ENCODE assay signal across 16 cellular contexts in genomic region chr5:180341595-180341994, GRCh38. TPM values are rescaled to one million over a fixed set of nuclear protein-coding genes. Genes with fewer than 3 reads are reported as not detected.
DNase-seq lines count a peak whose midpoint lies in the region; TF ChIP-seq lines count a peak whose summit lies in the region.
"Had no signal": no experiment of that assay in that cellular context is flagged by ENCODE, and none has a peak within 500 bp of the region (broad histone marks: within the 10 kb centered on the region; RNA-seq: fewer than 3 reads in every experiment).

No MANE protein-coding gene starts in this region.

- no peak overlapping the region for H2AFZ ChIP-seq in ACC112 (ENCODE audit: low read length, unreplicated experiment)

- DNase-seq in SJSA1 (ENCODE audit: low read depth in 1 of 2, low spot score in 2 of 2) (no peak), endodermal cell (peak; percentile 35), osteocyte (ENCODE audit: extremely low spot score, unreplicated experiment) (no peak), tibial nerve (ENCODE audit: low spot score in 2 of 2) (no peak), NCI-H526 treated with DMSO at 0.1 percent for 48 hours (lab: John Stamatoyannopoulos, UW) (no peak), CD14-positive monocyte (ENCODE audit: low spot score) (no peak), DMS79 treated with DMSO at 0.1 percent for 48 hours (lab: John Stamatoyannopoulos, UW) (no peak)
- DNase-seq: AML-193; Calu3; CD4-positive, CD25-positive, alpha-beta regulatory T cell; DMS 273 treated with DMSO at 0.1 percent for 48 hours; DMS79; Karpas-422 had no signal

- H3K4me1 ChIP-seq in ACC112 (ENCODE audit: control insufficient read depth, insufficient read depth, low read length, unreplicated experiment) (peaks cover 57% of the 10 kb centered on the region), SJSA1 (replicated peaks) (peaks cover 72% of the 10 kb centered on the region), endodermal cell (ENCODE audit: control insufficient read depth, insufficient read depth, low read length) (peaks cover 12% of the 10 kb centered on the region), tibial nerve (peaks cover 0 to 32% (median 3%) of the 10 kb centered on the region in 4 donors)
- H3K4me1 ChIP-seq: BLaER1 had no signal

- peaks cover 2% of the 10 kb centered on the region for H3K27me3 Mint-ChIP-seq in endodermal cell (ENCODE audit: insufficient read depth)
- no peaks in the 10 kb centered on the region for H3K27me3 Mint-ChIP-seq in osteocyte (ENCODE audit: unreplicated experiment)
- peaks cover 9 to 34% (median 18%) of the 10 kb centered on the region in 3 donors for H3K27me3 Mint-ChIP-seq in CD14-positive monocyte (ENCODE audit: low read depth in 3 of 3)

- TF ChIP-seq CTCF in endodermal cell (conservative IDR thresholded peaks at IDR 0.05), result no peak
- no peak for TF ChIP-seq CTCF in osteocyte (IDR thresholded peaks at IDR 0.05)
- TF ChIP-seq CTCF in tibial nerve (IDR thresholded peaks at IDR 0.05), result no peak
- no peak for TF ChIP-seq CTCF in CD14-positive monocyte (IDR thresholded peaks at IDR 0.05)

- H3K27me3 ChIP-seq in ACC112 (ENCODE audit: insufficient read depth, low read length) (no peaks in the 10 kb centered on the region), SJSA1 (replicated peaks) (no peaks in the 10 kb centered on the region), endodermal cell (ENCODE audit: control insufficient read depth, insufficient read depth, low read length, poor library complexity, severe bottlenecking) (no peaks in the 10 kb centered on the region), tibial nerve (no peaks in the 10 kb centered on the region)
- H3K27me3 ChIP-seq: BLaER1 had no signal

- no peak for TF ChIP-seq POLR2A in tibial nerve (IDR thresholded peaks at IDR 0.05)

- H3K27ac ChIP-seq in ACC112 (ENCODE audit: low read depth, low read length), result peak overlapping the region; percentile 53
- H3K27ac ChIP-seq in SJSA1, result peak overlapping the region; percentile 29
- no peak overlapping the region for H3K27ac ChIP-seq in endodermal cell (ENCODE audit: low read depth, low read length)
- H3K27ac ChIP-seq in tibial nerve, result no peak overlapping the region
- H3K27ac ChIP-seq: 22Rv1, BLaER1 had no signal

- H3K9ac ChIP-seq in endodermal cell (ENCODE audit: extremely low read depth, low read length, poor library complexity, severe bottlenecking), result no peak overlapping the region
- H3K9ac ChIP-seq: BLaER1 had no signal

- 92 to 97% methylated on average over 5 to 8 of the region's 8 CpGs for WGBS in endodermal cell (ENCODE audit: insufficient coverage in 1 of 2, insufficient read length in 1 of 2), 2 experiments
- 91 to 93% methylated on average over 8 of the region's 8 CpGs for WGBS in tibial nerve, 2 donors

- no peak for TF ChIP-seq EP300 in tibial nerve (IDR thresholded peaks at IDR 0.05)

- peaks cover 56% of the 10 kb centered on the region for H3K79me2 ChIP-seq in ACC112 (ENCODE audit: control insufficient read depth, insufficient read depth, low read length, unreplicated experiment)

- intact Hi-C loops in CD14-positive monocyte (cut with micrococcal nuclease), result no loop called here

- H3K9me3 ChIP-seq in SJSA1 (replicated peaks) (no peaks in the 10 kb centered on the region), endodermal cell (ENCODE audit: control insufficient read depth, low read length) (no peaks in the 10 kb centered on the region), tibial nerve (no peaks in the 10 kb centered on the region)
- H3K9me3 ChIP-seq: BLaER1 had no signal

- H3K4me3 Mint-ChIP-seq in endodermal cell (no peak overlapping the region), osteocyte (ENCODE audit: unreplicated experiment) (no peak overlapping the region), CD14-positive monocyte (no peak overlapping the region)
- H3K4me3 Mint-ChIP-seq: CD4-positive, CD25-positive, alpha-beta regulatory T cell had no signal

- H3K4me1 Mint-ChIP-seq in endodermal cell (peaks cover 9% of the 10 kb centered on the region), osteocyte (ENCODE audit: unreplicated experiment) (peaks cover 52% of the 10 kb centered on the region), CD14-positive monocyte (peaks cover 9% of the 10 kb centered on the region)
- H3K4me1 Mint-ChIP-seq: CD4-positive, CD25-positive, alpha-beta regulatory T cell had no signal

- H3K27ac Mint-ChIP-seq in endodermal cell (no peak overlapping the region), osteocyte (ENCODE audit: unreplicated experiment) (peak overlapping the region; percentile 67), CD14-positive monocyte (no peak overlapping the region)
- H3K27ac Mint-ChIP-seq: CD4-positive, CD25-positive, alpha-beta regulatory T cell had no signal

- H3K36me3 ChIP-seq in ACC112 (ENCODE audit: insufficient read depth, low read length) (peaks cover under 1% of the 10 kb centered on the region; the same call in 1 of the 2 replicates), SJSA1 (peaks cover 73% of the 10 kb centered on the region), endodermal cell (ENCODE audit: control insufficient read depth, insufficient read depth, low read length) (peaks cover 14% of the 10 kb centered on the region), tibial nerve (peaks cover 0 to 24% (median 0%) of the 10 kb centered on the region in 3 donors)
- H3K36me3 ChIP-seq: BLaER1 had no signal

- H3K4me3 ChIP-seq in ACC112 (ENCODE audit: low read depth, low read length), result no peak overlapping the region
- no peak overlapping the region for H3K4me3 ChIP-seq in SJSA1
- H3K4me3 ChIP-seq in endodermal cell (ENCODE audit: low read length), result no peak overlapping the region
- no peak overlapping the region for H3K4me3 ChIP-seq in tibial nerve
- H3K4me3 ChIP-seq: BLaER1 had no signal

- H3K36me3 Mint-ChIP-seq in endodermal cell (ENCODE audit: low read depth) (peaks cover 11% of the 10 kb centered on the region), osteocyte (ENCODE audit: unreplicated experiment) (peaks cover 24% of the 10 kb centered on the region), CD14-positive monocyte (no peaks in the 10 kb centered on the region)
- H3K36me3 Mint-ChIP-seq: CD4-positive, CD25-positive, alpha-beta regulatory T cell had no signal

- H3K9me3 Mint-ChIP-seq in endodermal cell, result peaks cover 2% of the 10 kb centered on the region
- no peaks in the 10 kb centered on the region for H3K9me3 Mint-ChIP-seq in osteocyte (ENCODE audit: unreplicated experiment)
- H3K9me3 Mint-ChIP-seq in CD14-positive monocyte, result peaks cover 0 to 8% (median 0%) of the 10 kb centered on the region in 7 donors

RNA-seq across cellular contexts. Expression of gene GFPT2, which starts 11.5 kb away (rescaled TPM):
- 125 and 138 TPM in 2 replicates for total RNA-seq in SJSA1 (2014; rRNA removed; shearing (Covaris generic))
- 10 to 100 TPM; 19.5 to 37.3 TPM for total RNA-seq in endodermal cell
- 26.7 TPM for polyA plus RNA-seq in endodermal cell (2013, experiment 1 of 2)
- polyA plus RNA-seq in endodermal cell (2013, experiment 2 of 2), result 23.6 TPM
- 70.7 and 80.0 TPM in 2 replicates for total RNA-seq in osteocyte
- 10 to 100 TPM; 36.1 to 64.5 (median 49.2) TPM for total RNA-seq in tibial nerve
- polyA plus RNA-seq in CD14-positive monocyte, result not detected
- total RNA-seq: Calu3; CD4-positive, CD25-positive, alpha-beta regulatory T cell had no signal

RNA-seq across cellular contexts. Expression of gene MAPK9, which starts 49.7 kb away (rescaled TPM):
- total RNA-seq in SJSA1 (2014; rRNA removed; shearing (Covaris generic)), result 44.9 and 82.1 TPM in 2 replicates
- total RNA-seq in endodermal cell, result 10 to 100 TPM; 45.6 to 51.8 TPM
- 27.7 TPM for polyA plus RNA-seq in endodermal cell (2013, experiment 1 of 2)
- polyA plus RNA-seq in endodermal cell (2013, experiment 2 of 2), result 26.4 TPM
- 30.0 and 31.8 TPM in 2 replicates for total RNA-seq in osteocyte
- total RNA-seq in tibial nerve, result 10 to 100 TPM; 21.2 to 31.2 (median 27.5) TPM
- polyA plus RNA-seq in CD14-positive monocyte, result 10 to 100 TPM in 1 of 2 donors, 1 to 10 TPM in 1; 9.7 to 16.2 TPM

Comparison
In these comparisons a context has a peak if more than half of its experiments do, and no peak if none do; other contexts are left out.
1. H3K27ac ChIP-seq: peak in ACC112 (single experiment) and SJSA1 (single experiment); none in endodermal cell (single experiment) and tibial nerve (0 of 4).